13 cellular contexts compared by ENCODE assay signal in the genomic region with DNA sequence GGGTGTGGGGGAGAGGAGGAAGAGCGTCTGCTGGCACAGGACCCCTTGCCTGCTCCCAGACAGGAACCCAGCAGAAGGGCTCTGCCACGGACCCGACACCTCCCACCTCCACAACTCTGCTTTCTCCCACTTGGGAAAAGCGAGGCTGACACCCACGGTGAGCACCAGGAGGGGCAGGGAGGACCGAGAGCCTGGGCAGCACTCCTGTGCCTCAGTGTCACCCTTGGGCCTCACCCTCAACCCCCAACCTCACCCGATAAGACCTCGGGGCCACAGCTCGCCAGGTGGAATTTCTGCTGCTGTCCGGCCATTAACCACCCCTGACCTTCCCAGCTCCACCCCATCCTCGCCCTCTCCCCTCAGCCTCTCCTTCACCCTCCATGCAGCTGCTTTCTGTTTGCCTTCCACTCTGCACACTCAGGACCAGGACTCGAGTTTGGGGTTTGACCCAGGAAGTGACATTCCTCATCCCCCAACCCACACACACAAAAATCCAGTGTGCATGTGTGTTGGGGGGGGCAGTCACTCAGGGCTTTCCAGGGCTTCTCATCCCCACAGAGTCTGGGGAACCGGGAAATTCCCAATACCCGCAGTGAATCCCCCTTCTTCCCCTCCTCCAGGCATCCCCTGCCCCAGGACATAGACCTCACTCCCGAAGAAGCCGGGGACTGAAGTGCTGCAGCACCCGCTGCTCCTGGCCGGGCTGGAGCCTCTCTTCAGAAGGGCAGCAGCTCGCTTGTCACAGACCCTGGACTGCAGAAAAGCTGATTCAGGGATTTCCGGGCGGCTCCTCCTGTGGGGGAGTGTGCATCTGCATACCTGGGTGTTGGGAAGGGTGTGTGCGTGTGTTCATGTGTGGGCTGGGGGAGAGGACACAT.
DNase-seq lines count a peak whose midpoint lies in the region; ATAC-seq and TF ChIP-seq lines count a peak whose summit lies in the region.
"Had no signal": no experiment of that assay in that cellular context is flagged by ENCODE, and none has a peak within 500 bp of the region (broad histone marks: within the 10 kb centered on the region; RNA-seq: fewer than 3 reads in every experiment).

No MANE protein-coding gene starts in this region.

- H2AFZ ChIP-seq in H9 (ENCODE audit: low read length), result no peak overlapping the region

- H3K23ac ChIP-seq in H9 (ENCODE audit: insufficient read length, low read depth, low read length), result no peak overlapping the region

- peak overlapping the region in 1 of 3 experiments; percentile 18; a peak in 1 of 7 replicates for H3K27ac Mint-ChIP-seq in H9
- no peak overlapping the region for H3K27ac Mint-ChIP-seq in central memory CD8-positive, alpha-beta T cell (ENCODE audit: low read depth)
- no peak overlapping the region for H3K27ac Mint-ChIP-seq in naive B cell

- H3K36me3 Mint-ChIP-seq in H9 (ENCODE audit: insufficient read depth in 1 of 3, low read depth in 3 of 3), result no peaks in the 10 kb centered on the region; a peak in 1 of 7 replicates
- peaks cover 3% of the 10 kb centered on the region for H3K36me3 Mint-ChIP-seq in central memory CD8-positive, alpha-beta T cell (ENCODE audit: insufficient read depth)
- H3K36me3 Mint-ChIP-seq in naive B cell, result no peaks in the 10 kb centered on the region

- peak overlapping the region; percentile 98 for H3K4me2 ChIP-seq in H9 (ENCODE audit: insufficient read depth, insufficient read length, low read length)
- H3K4me2 ChIP-seq: BLaER1 had no signal

- H3K9ac ChIP-seq in H9 (ENCODE audit: extremely low read depth, insufficient read length, low read length), result no peak overlapping the region
- H3K9ac ChIP-seq: BLaER1 had no signal

- H3T11ph ChIP-seq in H9 (ENCODE audit: low read length), result no peak overlapping the region

- peak overlapping the region; percentile 70 to 92 for H3K4me3 Mint-ChIP-seq in H9
- peak overlapping the region; percentile 81 for H3K4me3 Mint-ChIP-seq in central memory CD8-positive, alpha-beta T cell
- peak overlapping the region in 7 of 8 donors; percentile 20 to 82 (median 76) for H3K4me3 Mint-ChIP-seq in naive B cell

- no peak overlapping the region for H2BK5ac ChIP-seq in H9 (ENCODE audit: insufficient read length, low read length)

- H3K4me1 Mint-ChIP-seq in H9, result peaks cover 25 to 45% of the 10 kb centered on the region in 2 experiments
- peaks cover 25% of the 10 kb centered on the region for H3K4me1 Mint-ChIP-seq in central memory CD8-positive, alpha-beta T cell
- peaks cover 21 to 45% (median 37%) of the 10 kb centered on the region in 3 donors for H3K4me1 Mint-ChIP-seq in naive B cell

- ATAC-seq in central memory CD8-positive, alpha-beta T cell (replicated peaks; ENCODE audit: extremely low read depth, poor library complexity, severe bottlenecking), result no peak
- ATAC-seq in naive B cell (ENCODE audit: low read depth in 2 of 2), result no peak
- ATAC-seq: HCT116 had no signal

- H3K27me3 Mint-ChIP-seq in H9 (ENCODE audit: low read depth) (peaks cover 88% of the 10 kb centered on the region), naive B cell (peaks cover 55 to 83% (median 73%) of the 10 kb centered on the region in 3 donors)
- H3K27me3 Mint-ChIP-seq in central memory CD8-positive, alpha-beta T cell, result peaks cover 93% of the 10 kb centered on the region

- no peaks in the 10 kb centered on the region for H4K20me1 ChIP-seq in H9 (ENCODE audit: control insufficient read depth, insufficient read depth, insufficient read length)

- TF ChIP-seq CTCF in BE2C (IDR thresholded peaks at IDR 0.05; ENCODE audit: low read depth, low read length), result no peak
- TF ChIP-seq CTCF in H9 (conservative IDR thresholded peaks at IDR 0.05), result no peak

- peak overlapping the region; percentile 43; the same call in 1 of the 2 replicates for H3K4me3 ChIP-seq in BE2C (ENCODE audit: low read depth, low read length)
- H3K4me3 ChIP-seq: BLaER1 had no signal

- H3K9me3 ChIP-seq in BE2C (no peaks in the 10 kb centered on the region), H9 (ENCODE audit: control insufficient read depth, low read depth, low read length) (no peaks in the 10 kb centered on the region)
- H3K9me3 ChIP-seq: BLaER1, left lung, psoas muscle had no signal

- H3K4me1 ChIP-seq in BE2C (peaks cover 3% of the 10 kb centered on the region; the same call in 1 of the 2 replicates), H9 (ENCODE audit: insufficient read depth, low read length) (peaks cover 2% of the 10 kb centered on the region; the same call in 1 of the 2 replicates)

- no CpG with 5 or more reads among the region's 22 CpGs for WGBS in H9 (ENCODE audit: extremely low coverage, insufficient read length, low lambda C conversion rate)

- H2BK12ac ChIP-seq in H9 (ENCODE audit: insufficient read length, low read depth, low read length), result no peak overlapping the region

- H4K8ac ChIP-seq in H9 (replicated peaks; ENCODE audit: insufficient read length, low read depth, low read length), result no peak overlapping the region

- peak overlapping the region; percentile 50; the same call in 1 of the 2 replicates for H3K14ac ChIP-seq in H9 (ENCODE audit: insufficient read depth, low read length)

- H3K27me3 ChIP-seq in BE2C, result peaks cover 20% of the 10 kb centered on the region
- H3K27me3 ChIP-seq in H9 (ENCODE audit: insufficient read depth, low read length), result peaks cover 1% of the 10 kb centered on the region; the same call in 1 of the 2 replicates

- no peak overlapping the region for H2AK5ac ChIP-seq in H9 (ENCODE audit: insufficient read length, low read length)

- no peaks in the 10 kb centered on the region for H3K36me3 ChIP-seq in BE2C
- H3K36me3 ChIP-seq: BLaER1, left lung had no signal

- H3K9me3 Mint-ChIP-seq in H9 (no peaks in the 10 kb centered on the region), naive B cell (no peaks in the 10 kb centered on the region)
- H3K9me3 Mint-ChIP-seq in central memory CD8-positive, alpha-beta T cell, result no peaks in the 10 kb centered on the region

- H4K5ac ChIP-seq in H9 (ENCODE audit: insufficient read length, low read depth, low read length), result no peak overlapping the region

- no peak overlapping the region for H2BK15ac ChIP-seq in H9 (ENCODE audit: low read depth, low read length)

- no peak overlapping the region for H3K18ac ChIP-seq in H9 (ENCODE audit: insufficient read length, low read depth, low read length)

- peaks cover 21% of the 10 kb centered on the region for H3K23me2 ChIP-seq in H9 (ENCODE audit: insufficient read length, low read depth, low read length, poor library complexity, severe bottlenecking)

- no peak overlapping the region for H3K56ac ChIP-seq in H9 (ENCODE audit: insufficient read length, low read depth, low read length)

- H3K79me1 ChIP-seq in H9 (ENCODE audit: insufficient read depth, low read depth, low read length, poor library complexity, severe bottlenecking), result no peaks in the 10 kb centered on the region

- no peak overlapping the region for H4K91ac ChIP-seq in H9 (ENCODE audit: insufficient read length, low read depth, low read length)

- no peak for DNase-seq in BE2C
- no peak for DNase-seq in H9
- DNase-seq in central memory CD8-positive, alpha-beta T cell (ENCODE audit: low spot score in 2 of 2), result no peak
- no peak for DNase-seq in naive B cell
- DNase-seq in activated CD4-positive, alpha-beta T cell treated with anti-CD3 and anti-CD28 coated beads for 1 hour, result no peak
- DNase-seq in T-helper 9 cell, result no peak
- no peak for DNase-seq in DMS79 treated with DMSO at 0.1 percent for 48 hours (lab: John Stamatoyannopoulos, UW)
- DNase-seq in activated CD4-positive, alpha-beta T cell treated with anti-CD3 and anti-CD28 coated beads, Interleukin-2, amount 50 U/mL, for 1 hour, result no peak
- DNase-seq: GDM1, left lung had no signal

- H2BK20ac ChIP-seq in H9 (ENCODE audit: low read depth, low read length, poor library complexity, severe bottlenecking), result no peak overlapping the region

- no peak overlapping the region for H3K4ac ChIP-seq in H9 (ENCODE audit: low read depth, low read length)

- no peak overlapping the region for H2BK120ac ChIP-seq in H9 (ENCODE audit: low read depth, low read length, poor library complexity, severe bottlenecking)

- no peaks in the 10 kb centered on the region for H3K79me2 ChIP-seq in H9 (ENCODE audit: insufficient read depth, low read length)

- H3K27ac ChIP-seq in H9 (ENCODE audit: insufficient read length, low read depth, low read length), result no peak overlapping the region
- H3K27ac ChIP-seq: BLaER1, left lung, psoas muscle had no signal
